29 cellular contexts compared by ENCODE assay signal in the genomic region with DNA sequence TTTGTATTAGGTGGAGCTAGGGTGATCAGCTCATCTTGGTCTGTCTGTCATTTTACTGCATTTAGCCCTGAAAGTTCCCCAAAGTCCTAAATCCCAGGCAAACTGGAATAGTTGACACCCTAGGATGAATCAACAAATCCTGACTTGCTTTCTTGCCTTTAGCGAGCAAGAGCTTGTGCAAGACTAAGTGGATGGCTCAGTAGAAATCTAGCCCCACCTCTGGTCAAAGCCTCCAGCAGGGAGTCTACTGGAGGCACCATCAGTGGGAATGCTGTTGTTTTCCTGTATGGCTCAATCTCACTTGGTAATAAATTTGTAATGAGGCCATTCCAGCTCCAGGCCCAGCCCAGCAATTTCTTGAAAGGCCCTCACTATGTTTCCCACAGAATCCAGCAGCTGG. TPM values are rescaled to one million over a fixed set of nuclear protein-coding genes. Genes with fewer than 3 reads are reported as not detected.
DNase-seq lines count a peak whose midpoint lies in the region; ATAC-seq and TF ChIP-seq lines count a peak whose summit lies in the region.
"Had no signal": no experiment of that assay in that cellular context is flagged by ENCODE, and none has a peak within 500 bp of the region (broad histone marks: within the 10 kb centered on the region; RNA-seq: fewer than 3 reads in every experiment).

No MANE protein-coding gene starts in this region.

- ATAC-seq in IMR-90 (ENCODE audit: low read depth) (no peak), GM18907 (IDR thresholded peaks at IDR 0.05; ENCODE audit: unreplicated experiment) (no peak)

- peak overlapping the region; percentile 78 for H2AK9ac ChIP-seq in IMR-90 (replicated peaks; ENCODE audit: low read depth, low read length, poor library complexity)

- H3K56ac ChIP-seq in IMR-90 (ENCODE audit: extremely low read depth, insufficient read depth, low read length) (no peak overlapping the region), mesendoderm (ENCODE audit: low read length) (no peak overlapping the region)

- in situ Hi-C loops in IMR-90 (cut with MboI; ENCODE audit: low sequenced_read_pairs), result no loop called here

- no peak for TF ChIP-seq POLR2A in IMR-90 (IDR thresholded peaks at IDR 0.05; ENCODE audit: low read depth, low read length)

- no peaks in the 10 kb centered on the region for H3K36me3 ChIP-seq in IMR-90 (ENCODE audit: control insufficient read depth, insufficient read depth, low read length)
- H3K36me3 ChIP-seq in mesendoderm (ENCODE audit: control insufficient read depth, insufficient read depth, low read length), result no peaks in the 10 kb centered on the region
- H3K36me3 ChIP-seq: BE2C, BLaER1 had no signal

- H3K9me3 ChIP-seq in IMR-90 (ENCODE audit: control insufficient read depth, insufficient read depth, low read length), result no peaks in the 10 kb centered on the region
- H3K9me3 ChIP-seq: BE2C, BLaER1 had no signal

- WGBS in IMR-90 (ENCODE audit: extremely low coverage in 2 of 2, insufficient read length in 1 of 2), 2 experiments, result no CpG with 5 or more reads among the region's 1 CpG
- no CpG with 5 or more reads among the region's 1 CpG for WGBS in mesendoderm (ENCODE audit: extremely low coverage, insufficient coverage, low lambda C conversion rate)

- no peaks in the 10 kb centered on the region for H3K4me1 ChIP-seq in IMR-90 (ENCODE audit: control insufficient read depth, insufficient read depth, low read length)
- H3K4me1 ChIP-seq in mesendoderm (ENCODE audit: control insufficient read depth, low read depth, low read length), result no peaks in the 10 kb centered on the region
- H3K4me1 ChIP-seq: BE2C, BLaER1 had no signal

- CTCF ChIA-PET in IMR-90 (lab: Yijun Ruan, JAX), result no interaction called here

- no peak overlapping the region for H3K9ac ChIP-seq in IMR-90 (ENCODE audit: low read depth, low read length)
- H3K9ac ChIP-seq in mesendoderm (ENCODE audit: low read length), result no peak overlapping the region
- H3K9ac ChIP-seq: BLaER1 had no signal

- intact Hi-C loops in IMR-90 (cut with micrococcal nuclease) (no loop called here), dorsolateral prefrontal cortex (cut with DNase I) (no loop called here)

- no peak overlapping the region for H3K23ac ChIP-seq in IMR-90 (ENCODE audit: low read depth, low read length)
- H3K23ac ChIP-seq in mesendoderm (ENCODE audit: low read length), result no peak overlapping the region

- no peak overlapping the region for H2BK5ac ChIP-seq in IMR-90 (ENCODE audit: low read depth, low read length, poor library complexity, severe bottlenecking)
- H2BK5ac ChIP-seq in mesendoderm (ENCODE audit: low read length), result no peak overlapping the region

- H2AK5ac ChIP-seq in IMR-90 (ENCODE audit: low read depth, low read length) (no peak overlapping the region), mesendoderm (ENCODE audit: low read length) (no peak overlapping the region)

- H4K5ac ChIP-seq in IMR-90 (ENCODE audit: low read depth, low read length), result no peak overlapping the region
- no peak overlapping the region for H4K5ac ChIP-seq in mesendoderm (ENCODE audit: low read length)

- dilution Hi-C loops in IMR-90 (cut with HindIII; ENCODE audit: low sequenced_read_pairs, unreplicated experiment), result no loop called here

- H2BK20ac ChIP-seq in IMR-90 (ENCODE audit: low read depth, low read length), result no peak overlapping the region

- no peak for DNase-seq in IMR-90
- peak; percentile 2 for DNase-seq in amniotic epithelial cell (ENCODE audit: low read depth)
- DNase-seq in epithelial cell of esophagus (ENCODE audit: low read depth), result peak; percentile 58
- no peak for DNase-seq in mesendoderm
- no peak for DNase-seq in dorsolateral prefrontal cortex
- DNase-seq in NCI-H146 treated with DMSO at 0.1 percent for 48 hours (lab: John Stamatoyannopoulos, UW; ENCODE audit: unreplicated experiment), result no peak
- no peak for DNase-seq in germinal center (ENCODE audit: low spot score)
- DNase-seq: 8988T; ACHN; BE2C; C1 segment of cervical spinal cord; CD4-positive, alpha-beta memory T cell; CD4-positive, CD25-positive, alpha-beta regulatory T cell; CD8-positive, alpha-beta memory T cell; COR-L47; DMS 273 treated with DMSO at 0.1 percent for 48 hours; DMS153; DMS53; DMS79; DND-41; EL; GDM1 had no signal

- no peaks in the 10 kb centered on the region for H4K20me1 ChIP-seq in IMR-90 (ENCODE audit: insufficient read depth, low read length)
- H4K20me1 ChIP-seq: BLaER1 had no signal

- POLR2A ChIA-PET in IMR-90 (lab: Charles Lee; ENCODE audit: unreplicated experiment), result no interaction called here

- H4K8ac ChIP-seq in IMR-90 (ENCODE audit: low read depth in 2 of 2, low read length in 2 of 2) (no peak overlapping the region), mesendoderm (ENCODE audit: low read depth, low read length) (no peak overlapping the region)

- H2BK120ac ChIP-seq in IMR-90 (ENCODE audit: low read depth, low read length) (no peak overlapping the region), mesendoderm (ENCODE audit: low read depth, low read length) (no peak overlapping the region)

- no peak overlapping the region for H4K91ac ChIP-seq in IMR-90 (ENCODE audit: insufficient read depth, low read depth, low read length)

- no peak overlapping the region for H3K27ac ChIP-seq in IMR-90 (ENCODE audit: insufficient read depth, low read length)
- H3K27ac ChIP-seq in mesendoderm (ENCODE audit: low read depth, low read length), result no peak overlapping the region
- H3K27ac ChIP-seq in dorsolateral prefrontal cortex, result no peak overlapping the region
- H3K27ac ChIP-seq: BLaER1 had no signal

- H3K4me2 ChIP-seq in IMR-90 (ENCODE audit: low read depth, low read length) (no peak overlapping the region), mesendoderm (ENCODE audit: low read length) (no peak overlapping the region)
- H3K4me2 ChIP-seq: BLaER1 had no signal

- H3K4me3 ChIP-seq in IMR-90 (ENCODE audit: insufficient read depth, low read depth, low read length) (no peak overlapping the region), epithelial cell of esophagus (ENCODE audit: low read length) (no peak overlapping the region), mesendoderm (ENCODE audit: low read length) (no peak overlapping the region), dorsolateral prefrontal cortex (no peak overlapping the region)
- H3K4me3 ChIP-seq: BLaER1 had no signal

- H3K27me3 ChIP-seq in IMR-90 (ENCODE audit: control insufficient read depth, insufficient read depth, low read length) (no peaks in the 10 kb centered on the region), mesendoderm (ENCODE audit: insufficient read depth, low read length, poor library complexity) (no peaks in the 10 kb centered on the region), dorsolateral prefrontal cortex (peaks cover 0 to 11% (median 0%) of the 10 kb centered on the region in 45 donors)
- H3K27me3 ChIP-seq: BE2C, BLaER1 had no signal

- H3K4ac ChIP-seq in IMR-90 (ENCODE audit: low read depth, low read length) (no peak overlapping the region), mesendoderm (ENCODE audit: low read depth, low read length) (no peak overlapping the region)

- no peak for TF ChIP-seq RAD21 in IMR-90 (IDR thresholded peaks at IDR 0.05; ENCODE audit: low read length)

- H3K18ac ChIP-seq in IMR-90 (ENCODE audit: low read depth, low read length) (no peak overlapping the region), mesendoderm (ENCODE audit: low read length) (no peak overlapping the region)

- H3K9me1 ChIP-seq in IMR-90 (ENCODE audit: insufficient read depth, low read length), result no peaks in the 10 kb centered on the region

- no peaks in the 10 kb centered on the region for H3K79me1 ChIP-seq in IMR-90 (ENCODE audit: low read depth in 1 of 2, low read length in 2 of 2)
- H3K79me1 ChIP-seq in mesendoderm (ENCODE audit: low read length), result no peaks in the 10 kb centered on the region

- TF ChIP-seq CTCF in IMR-90 (conservative IDR thresholded peaks at IDR 0.05; ENCODE audit: low read depth, low read length) (no peak), epithelial cell of esophagus (IDR thresholded peaks at IDR 0.05; ENCODE audit: insufficient read depth, low read depth, low read length, missing control alignments) (peak; percentile 11), dorsolateral prefrontal cortex (IDR thresholded peaks at IDR 0.05 in 54 of 56, conservative IDR thresholded peaks at IDR 0.05 in 2 of 56; ENCODE audit: low read depth in 1 of 56, partially characterized antibody in 56 of 56) (no peak)

- BruUV-seq in IMR-90 (replicated peaks; lab: Mats Ljungman, UMichigan), result no TSS peak

- H2AFZ ChIP-seq in IMR-90 (replicated peaks; ENCODE audit: low read length, poor library complexity), result no peak overlapping the region

- H3K14ac ChIP-seq in IMR-90 (replicated peaks; ENCODE audit: low read depth, low read length), result no peak overlapping the region

- H2BK15ac ChIP-seq in IMR-90 (ENCODE audit: low read depth, low read length) (no peak overlapping the region), mesendoderm (replicated peaks; ENCODE audit: low read depth) (peak overlapping the region; percentile 23)

- no peaks in the 10 kb centered on the region for H3K79me2 ChIP-seq in mesendoderm (ENCODE audit: control insufficient read depth, insufficient read depth, low read length)

TF ChIP-seq in IMR-90, 13 proteins besides CTCF, POLR2A, EP300 and RAD21:
- TF ChIP-seq MAZ (IDR thresholded peaks at IDR 0.05; ENCODE audit: borderline replicate concordance, low read depth, low read length) (no peak), RCOR1 (IDR thresholded peaks at IDR 0.05; ENCODE audit: insufficient replicate concordance, low read length) (no peak)

RNA-seq across cellular contexts. Expression of a gene that starts 43.7 kb away (rescaled TPM):
- not detected in 2 replicates for total RNA-seq in IMR-90 (2012; rRNA removed)
- polyA plus RNA-seq in IMR-90 (2012; rRNA removed), result not detected in 2 replicates
- polyA plus RNA-seq in IMR-90 (2012; cell fraction: cytosol; rRNA removed), result not detected in 2 replicates
- not detected in 2 replicates for polyA plus RNA-seq in IMR-90 (2012; cell fraction: nucleus; rRNA removed; ENCODE audit: low replicate concordance)
- 0.08 TPM for polyA plus RNA-seq in mesendoderm (2013, experiment 1 of 2)
- 0.11 TPM for polyA plus RNA-seq in mesendoderm (2013, experiment 2 of 2)
- 1 to 10 TPM in 1 of 120 experiments, under 1 TPM in 30, not detected in 89; 0.16 to 1.1 (median 0.34) TPM for total RNA-seq in dorsolateral prefrontal cortex
- total RNA-seq: A673; CD4-positive, alpha-beta memory T cell; CD4-positive, CD25-positive, alpha-beta regulatory T cell; CD8-positive, alpha-beta memory T cell; Daoy; G401 had no signal
- polyA plus RNA-seq: AG04450; CD14-positive monocyte; CD4-positive, alpha-beta memory T cell; CD4-positive, CD25-positive, alpha-beta regulatory T cell; CD8-positive, alpha-beta memory T cell had no signal

Comparison
In these comparisons a context has a peak if more than half of its experiments do, and no peak if none do; other contexts are left out.
1. DNase-seq: peak in amniotic epithelial cell (single experiment) and epithelial cell of esophagus (single experiment); none in IMR-90 (single experiment), mesendoderm (single experiment), dorsolateral prefrontal cortex (0 of 10), NCI-H146 treated with DMSO at 0.1 percent for 48 hours (single experiment) and germinal center (single experiment).